ENCODE assay signal across 17 cellular contexts in the genomic region with DNA sequence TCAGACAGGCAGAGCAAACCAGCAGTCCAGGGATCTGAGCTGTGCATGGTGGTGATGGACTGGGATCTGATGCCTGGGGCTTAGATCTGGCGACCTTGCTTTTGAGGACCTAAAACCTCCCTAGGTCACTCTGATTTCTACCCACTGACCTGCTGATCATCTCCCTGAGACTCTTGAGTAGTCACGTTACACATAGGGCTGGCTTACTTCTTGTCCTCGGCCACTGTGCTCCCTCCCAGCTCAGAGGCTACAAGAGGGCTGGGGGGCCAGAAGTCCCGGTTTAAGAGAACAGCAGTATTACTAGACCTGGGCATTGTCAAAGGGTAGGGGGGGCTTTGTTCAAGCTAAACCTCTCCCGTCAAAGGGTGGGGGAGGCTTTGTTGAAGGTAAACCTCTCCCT. TPM values are rescaled to one million over a fixed set of nuclear protein-coding genes. Genes with fewer than 3 reads are reported as not detected.
DNase-seq lines count a peak whose midpoint lies in the region; ATAC-seq, FAIRE-seq and TF ChIP-seq lines count a peak whose summit lies in the region.
"Had no signal": no experiment of that assay in that cellular context is flagged by ENCODE, and none has a peak within 500 bp of the region (broad histone marks: within the 10 kb centered on the region; RNA-seq: fewer than 3 reads in every experiment).

No MANE protein-coding gene starts in this region.

- peaks cover 0 to 2% (median 2%) of the 10 kb centered on the region in 3 donors for H3K27me3 Mint-ChIP-seq in CD14-positive monocyte (ENCODE audit: low read depth in 3 of 3)
- H3K27me3 Mint-ChIP-seq in CD4-positive, alpha-beta memory T cell, result no peaks in the 10 kb centered on the region
- no peaks in the 10 kb centered on the region for H3K27me3 Mint-ChIP-seq in activated naive CD8-positive, alpha-beta T cell
- H3K27me3 Mint-ChIP-seq in natural killer cell treated with Interleukin-12 subunit alpha and Interleukin-12 subunit beta and Interleukin-15 and Interleukin-18, amount 100 ng/mL, for 72 hours, result no peaks in the 10 kb centered on the region
- H3K27me3 Mint-ChIP-seq: B cell had no signal

- peaks cover 43% of the 10 kb centered on the region for H3K36me3 ChIP-seq in CD4-positive, alpha-beta memory T cell (ENCODE audit: insufficient read depth, low read length)

- peak overlapping the region in 6 of 7 donors; percentile 25 to 76 (median 70) for H3K27ac Mint-ChIP-seq in CD14-positive monocyte
- peak overlapping the region; percentile 70 to 94 (median 92) for H3K27ac Mint-ChIP-seq in CD4-positive, alpha-beta memory T cell
- peak overlapping the region; percentile 24 for H3K27ac Mint-ChIP-seq in activated naive CD8-positive, alpha-beta T cell
- H3K27ac Mint-ChIP-seq in natural killer cell treated with Interleukin-12 subunit alpha and Interleukin-12 subunit beta and Interleukin-15 and Interleukin-18, amount 100 ng/mL, for 72 hours, result peak overlapping the region; percentile 93 to 98
- H3K27ac Mint-ChIP-seq: B cell had no signal

- no peaks in the 10 kb centered on the region for H3K9me3 ChIP-seq in CD4-positive, alpha-beta memory T cell (ENCODE audit: control insufficient read depth in 1 of 2, low read length in 2 of 2)

- H3K4me3 ChIP-seq in CD4-positive, alpha-beta memory T cell (ENCODE audit: low read length in 2 of 2), result no peak overlapping the region

- peaks cover 87% of the 10 kb centered on the region for H3K4me1 ChIP-seq in CD4-positive, alpha-beta memory T cell (ENCODE audit: insufficient read depth, low read length)

- CTCF ChIA-PET in CD4-positive, alpha-beta memory T cell (lab: Charles Lee; ENCODE audit: partially characterized antibody), result interaction anchor here (1.0 to 1.3 kb wide), 3 partner anchors 8 to 102 kb away, joined by 3 to 6 read pairs (median 4); no protein-coding TSS in a partner anchor

- no peak for DNase-seq in CD14-positive monocyte (ENCODE audit: low spot score)
- DNase-seq in CD4-positive, alpha-beta memory T cell, result no peak
- DNase-seq in natural killer cell treated with Interleukin-12 subunit alpha and Interleukin-12 subunit beta and Interleukin-15 and Interleukin-18, amount 100 ng/mL, for 72 hours (ENCODE audit: low spot score), result no peak
- DNase-seq in NCI-H2029 treated with DMSO at 0.1 percent for 48 hours (lab: John Stamatoyannopoulos, UW), result no peak
- no peak for DNase-seq in H54 (ENCODE audit: insufficient read length, low spot score)
- DNase-seq in putamen (ENCODE audit: low spot score), result no peak
- DNase-seq: activated CD4-positive, CD25-positive, alpha-beta regulatory T cell treated with anti-CD3 and anti-CD28 coated beads, Interleukin-2, amount 50 U/mL, for 72 hours; activated effector memory CD4-positive, alpha-beta T cell treated with anti-CD3 and anti-CD28 coated beads, Interleukin-2, amount 50 U/mL, for 16 hours; brain microvascular endothelial cell; DMS153; NCI-H146; RPMI8226; stimulated activated CD4-positive, alpha-beta T cell treated with anti-CD3 and anti-CD28 coated beads, Interleukin-2, amount 100 ng/mL, for 48 hours had no signal

- H3K27me3 ChIP-seq in CD4-positive, alpha-beta memory T cell (ENCODE audit: insufficient read depth, low read length), result no peaks in the 10 kb centered on the region
- H3K27me3 ChIP-seq: brain microvascular endothelial cell had no signal

- intact Hi-C loops in CD14-positive monocyte (cut with micrococcal nuclease), result no loop called here
- intact Hi-C loops in CD4-positive, alpha-beta memory T cell (cut with micrococcal nuclease), result no loop called here

- TF ChIP-seq POLR2A in H54 (IDR thresholded peaks at IDR 0.05; ENCODE audit: low read depth, low read length), result no peak

- H3K36me3 Mint-ChIP-seq in CD14-positive monocyte, result peaks cover 66 to 74% of the 10 kb centered on the region in 2 donors
- H3K36me3 Mint-ChIP-seq in CD4-positive, alpha-beta memory T cell, result peaks cover 51 to 80% of the 10 kb centered on the region in 2 donors
- peaks cover 17% of the 10 kb centered on the region for H3K36me3 Mint-ChIP-seq in activated naive CD8-positive, alpha-beta T cell
- H3K36me3 Mint-ChIP-seq in natural killer cell treated with Interleukin-12 subunit alpha and Interleukin-12 subunit beta and Interleukin-15 and Interleukin-18, amount 100 ng/mL, for 72 hours, result peaks cover 59% of the 10 kb centered on the region

- H3K27ac ChIP-seq in CD4-positive, alpha-beta memory T cell (ENCODE audit: low read depth, low read length), result peak overlapping the region; percentile 13
- H3K27ac ChIP-seq: brain microvascular endothelial cell had no signal

- H3K9me3 Mint-ChIP-seq in CD14-positive monocyte, result no peaks in the 10 kb centered on the region
- H3K9me3 Mint-ChIP-seq in CD4-positive, alpha-beta memory T cell, result peaks cover 0 to 2% (median 0%) of the 10 kb centered on the region in 8 donors
- no peaks in the 10 kb centered on the region for H3K9me3 Mint-ChIP-seq in activated naive CD8-positive, alpha-beta T cell (ENCODE audit: low read depth)
- H3K9me3 Mint-ChIP-seq in natural killer cell treated with Interleukin-12 subunit alpha and Interleukin-12 subunit beta and Interleukin-15 and Interleukin-18, amount 100 ng/mL, for 72 hours, result no peaks in the 10 kb centered on the region

- no peak overlapping the region for H3K4me3 Mint-ChIP-seq in CD14-positive monocyte
- peak overlapping the region in 1 of 8 donors; percentile 16 for H3K4me3 Mint-ChIP-seq in CD4-positive, alpha-beta memory T cell
- H3K4me3 Mint-ChIP-seq in activated naive CD8-positive, alpha-beta T cell, result no peak overlapping the region
- peak overlapping the region; percentile 53 for H3K4me3 Mint-ChIP-seq in natural killer cell treated with Interleukin-12 subunit alpha and Interleukin-12 subunit beta and Interleukin-15 and Interleukin-18, amount 100 ng/mL, for 72 hours
- H3K4me3 Mint-ChIP-seq: B cell had no signal

- no peak for FAIRE-seq in H54 (lab: Jason Lieb, UNC)

- H3K4me1 Mint-ChIP-seq in CD14-positive monocyte, result peaks cover 39% of the 10 kb centered on the region
- peaks cover 56 to 89% (median 71%) of the 10 kb centered on the region in 4 donors for H3K4me1 Mint-ChIP-seq in CD4-positive, alpha-beta memory T cell
- peaks cover 79% of the 10 kb centered on the region for H3K4me1 Mint-ChIP-seq in activated naive CD8-positive, alpha-beta T cell (ENCODE audit: low read depth)
- peaks cover 65 to 73% of the 10 kb centered on the region in 2 donors for H3K4me1 Mint-ChIP-seq in natural killer cell treated with Interleukin-12 subunit alpha and Interleukin-12 subunit beta and Interleukin-15 and Interleukin-18, amount 100 ng/mL, for 72 hours (ENCODE audit: low read depth in 2 of 2)

- POLR2A ChIA-PET in CD4-positive, alpha-beta memory T cell (lab: Charles Lee; ENCODE audit: partially characterized antibody), result interaction anchor here (0.8 to 1.7 kb wide), 5 partner anchors 9 to 80 kb away, joined by 3 to 4 read pairs (median 3); no protein-coding TSS in a partner anchor

- ATAC-seq in natural killer cell treated with Interleukin-12 subunit alpha and Interleukin-12 subunit beta and Interleukin-15 and Interleukin-18, amount 100 ng/mL, for 72 hours, result no peak
- ATAC-seq in GM21528 (IDR thresholded peaks at IDR 0.05; ENCODE audit: low FRiP score, unreplicated experiment), result no peak
- ATAC-seq: HCT116 had no signal

- TF ChIP-seq CTCF in CD14-positive monocyte (IDR thresholded peaks at IDR 0.05), result no peak

RNA-seq across cellular contexts. Expression of gene DYNLT1, which starts 5.5 kb away (rescaled TPM):
- polyA plus RNA-seq in CD14-positive monocyte, result 100 to 1,000 TPM; 286 to 287 TPM
- total RNA-seq in CD4-positive, alpha-beta memory T cell, result 10 to 100 TPM; 78.8 to 90.4 TPM
- polyA plus RNA-seq in CD4-positive, alpha-beta memory T cell, result 100 to 1,000 TPM in 1 of 2 donors, 10 to 100 TPM in 1; 93.8 to 105 TPM
- 100 to 1,000 TPM; 117 to 157 TPM for total RNA-seq in natural killer cell treated with Interleukin-12 subunit alpha and Interleukin-12 subunit beta and Interleukin-15 and Interleukin-18, amount 100 ng/mL, for 72 hours

RNA-seq across cellular contexts. Expression of gene SYTL3, which starts 10.8 kb away (rescaled TPM):
- 10 to 100 TPM; 14.6 to 14.8 TPM for polyA plus RNA-seq in CD14-positive monocyte
- 10 to 100 TPM; 22.2 to 24.3 TPM for total RNA-seq in CD4-positive, alpha-beta memory T cell
- polyA plus RNA-seq in CD4-positive, alpha-beta memory T cell, result 10 to 100 TPM; 11.9 to 13.3 TPM
- total RNA-seq in natural killer cell treated with Interleukin-12 subunit alpha and Interleukin-12 subunit beta and Interleukin-15 and Interleukin-18, amount 100 ng/mL, for 72 hours, result 100 to 1,000 TPM; 199 to 246 TPM

Comparison
In these comparisons a context has a peak if more than half of its experiments do, and no peak if none do; other contexts are left out.
1. H3K27ac Mint-ChIP-seq: peak in every context shown above with its lines; median percentile 96 in natural killer cell treated with Interleukin-12 subunit alpha and Interleukin-12 subunit beta and Interleukin-15 and Interleukin-18, amount 100 ng/mL, for 72 hours; 92 in CD4-positive, alpha-beta memory T cell; 70 in CD14-positive monocyte; 24 in activated naive CD8-positive, alpha-beta T cell.
2. RNA of gene SYTL3, which starts 10.8 kb away (total RNA-seq): 199 to 246 TPM in natural killer cell treated with Interleukin-12 subunit alpha and Interleukin-12 subunit beta and Interleukin-15 and Interleukin-18, amount 100 ng/mL, for 72 hours; 22.2 to 24.3 TPM in CD4-positive, alpha-beta memory T cell; every median in the first group is over 4 times any median in the second.